8 cellular contexts compared by ENCODE assay signal in genomic region chr4:1247811-1248261, GRCh38. TPM values are rescaled to one million over a fixed set of nuclear protein-coding genes. Genes with fewer than 3 reads are reported as not detected.
DNase-seq lines count a peak whose midpoint lies in the region; ATAC-seq, FAIRE-seq and TF ChIP-seq lines count a peak whose summit lies in the region.

No MANE protein-coding gene starts in this region.

- ATAC-seq in activated CD4-positive, CD25-positive, alpha-beta regulatory T cell treated with anti-CD3 and anti-CD28 coated beads, Interleukin-2, amount 50 U/mL, for 24 hours: peak; percentile 25 to 31
- peak; percentile 16 for ATAC-seq in HG03571 (IDR thresholded peaks at IDR 0.05; ENCODE audit: unreplicated experiment)
- ATAC-seq in body of pancreas: no peak
- ATAC-seq in GM18498 (IDR thresholded peaks at IDR 0.05; ENCODE audit: unreplicated experiment): no peak

- DNase-seq in activated CD4-positive, CD25-positive, alpha-beta regulatory T cell treated with anti-CD3 and anti-CD28 coated beads, Interleukin-2, amount 50 U/mL, for 72 hours: no peak
- DNase-seq in body of pancreas (no peak), GM12892 (ENCODE audit: insufficient read length) (no peak)

- TF ChIP-seq POLR2A in body of pancreas (IDR thresholded peaks at IDR 0.05): no peak
- TF ChIP-seq POLR2A in GM12892 (IDR thresholded peaks at IDR 0.05; ENCODE audit: low read depth, low read length): no peak

- H3K36me3 ChIP-seq in body of pancreas (replicated peaks in 1 of 2; ENCODE audit: insufficient read depth in 1 of 2, low read depth in 2 of 2): no peaks in the 10 kb centered on the region
- H3K36me3 ChIP-seq in liver (ENCODE audit: control insufficient read depth in 4 of 4, insufficient read depth in 3 of 4, low read depth in 1 of 4, low read length in 3 of 4): peaks cover 0 to 9% (median 0%) of the 10 kb centered on the region in 4 donors
- peaks cover 5% of the 10 kb centered on the region for H3K36me3 ChIP-seq in thymus (ENCODE audit: control insufficient read depth, insufficient read depth)

- no peaks in the 10 kb centered on the region for H3K9me3 ChIP-seq in body of pancreas
- H3K9me3 ChIP-seq in liver (ENCODE audit: control insufficient read depth in 4 of 4, low read length in 3 of 4): peaks cover 0 to 3% (median 0%) of the 10 kb centered on the region in 4 donors
- peaks cover 1% of the 10 kb centered on the region for H3K9me3 ChIP-seq in thymus (ENCODE audit: control insufficient read depth)

- H3K27me3 ChIP-seq in body of pancreas (no peaks in the 10 kb centered on the region), liver (ENCODE audit: control insufficient read depth in 4 of 4, insufficient read depth in 4 of 4, low read length in 3 of 4) (no peaks in the 10 kb centered on the region), thymus (ENCODE audit: control insufficient read depth, insufficient read depth) (no peaks in the 10 kb centered on the region)

- intact Hi-C loops in body of pancreas (cut with DNase I): no loop called here

- peak overlapping the region; percentile 42 to 78 for H3K9ac ChIP-seq in liver (ENCODE audit: low read depth in 1 of 2, low read length in 2 of 2)

- H3K27ac ChIP-seq in body of pancreas (peak overlapping the region; percentile 96 to 99 (median 98)), liver (ENCODE audit: low read depth in 1 of 2, low read length in 2 of 2) (peak overlapping the region; percentile 87 to 97), thymus (ENCODE audit: low read depth) (peak overlapping the region; percentile 98)

- peak overlapping the region; percentile 73 to 86 for H3K4me3 ChIP-seq in body of pancreas
- peak overlapping the region; percentile 64 to 90 (median 89) for H3K4me3 ChIP-seq in liver (ENCODE audit: low read depth in 1 of 3, low read length in 3 of 3)
- H3K4me3 ChIP-seq in thymus (ENCODE audit: low read length): peak overlapping the region; percentile 94

- peaks cover 67% of the 10 kb centered on the region for H3K4me1 ChIP-seq in body of pancreas
- peaks cover 28 to 64% (median 55%) of the 10 kb centered on the region in 4 donors for H3K4me1 ChIP-seq in liver (ENCODE audit: control insufficient read depth in 4 of 4, insufficient read depth in 4 of 4, low read length in 3 of 4)
- H3K4me1 ChIP-seq in thymus (ENCODE audit: control insufficient read depth, insufficient read depth, low read length): peaks cover 29% of the 10 kb centered on the region

- WGBS in body of pancreas, 2 donors: 0% methylated on average over 42 of the region's 45 CpGs; no CpG with 5 or more reads in 1 of the 2 donors
- under 1% methylated on average over 45 of the region's 45 CpGs for WGBS in liver
- under 1% methylated on average over 45 of the region's 45 CpGs for WGBS in thymus

- TF ChIP-seq CTCF in body of pancreas (IDR thresholded peaks at IDR 0.05) (no peak), liver (IDR thresholded peaks at IDR 0.05; ENCODE audit: low read depth, low read length, missing input control) (no peak)

- no peak for TF ChIP-seq RAD21 in liver (IDR thresholded peaks at IDR 0.05)

- FAIRE-seq in GM12892 (lab: Jason Lieb, UNC): no peak

TF ChIP-seq in liver, 16 proteins besides CTCF, POLR2A, EP300 and RAD21:
- TF ChIP-seq YY1 (IDR thresholded peaks at IDR 0.05): peak; percentile 40
- TF ChIP-seq FOXA1 (IDR thresholded peaks at IDR 0.05): no peak
- TF ChIP-seq SP1 (IDR thresholded peaks at IDR 0.05): no peak

RNA-seq across cellular contexts. Expression of gene CTBP1, which starts 1.1 kb away (rescaled TPM):
- total RNA-seq in body of pancreas (100 to 1,000 TPM; 148 to 458 TPM), liver (100 to 1,000 TPM in 1 of 2 donors, 10 to 100 TPM in 1; 88.7 to 156 TPM)
- polyA plus RNA-seq in liver (10 to 100 TPM; 27.5 to 70.4 TPM), thymus (188 TPM)
- polyA plus RNA-seq in GM12892 (2012; ENCODE audit: missing spikeins): 45.7 TPM

RNA-seq across cellular contexts. Expression of gene MAEA, which starts 41.9 kb away (rescaled TPM):
- total RNA-seq in body of pancreas (10 to 100 TPM; 68.7 to 88.0 TPM), liver (10 to 100 TPM; 28.7 to 33.9 TPM)
- polyA plus RNA-seq in liver (10 to 100 TPM; 20.9 to 30.9 TPM), thymus (113 TPM)
- polyA plus RNA-seq in GM12892 (2012; ENCODE audit: missing spikeins): 19.6 TPM

Comparison
In these comparisons a context has a peak if more than half of its experiments do, and no peak if none do; other contexts are left out.
1. ATAC-seq: peak in activated CD4-positive, CD25-positive, alpha-beta regulatory T cell treated with anti-CD3 and anti-CD28 coated beads, Interleukin-2, amount 50 U/mL, for 24 hours (2 of 2) and HG03571 (single experiment); none in body of pancreas (single experiment) and GM18498 (single experiment).
2. Peak in every context shown above with its lines, with median percentiles within 50 percentile points of each other: H3K27ac ChIP-seq and H3K4me3 ChIP-seq.